ENCODE assay signal across 11 cellular contexts in the genomic region with DNA sequence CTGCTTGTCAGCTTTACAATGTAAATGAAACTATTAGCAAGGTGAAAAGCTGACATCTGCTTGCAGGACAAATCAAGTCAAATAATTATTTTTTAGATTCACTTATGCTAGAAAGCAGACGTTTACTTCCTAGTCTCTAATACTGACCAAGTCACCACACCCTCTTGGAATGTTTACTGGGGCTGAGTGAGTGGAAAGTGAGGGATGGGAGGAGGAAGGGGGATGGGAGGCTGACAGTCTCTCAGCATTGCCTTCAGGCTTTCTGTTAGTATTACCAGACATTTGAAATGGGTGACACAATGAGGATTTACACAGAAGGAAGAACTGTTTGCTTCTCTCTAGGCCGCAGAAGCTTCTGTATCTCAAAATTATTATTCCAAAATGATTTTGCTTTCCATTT.
A peak's percentile ranks its signal among the peaks of the same experiment; 100 is the strongest.
DNase-seq lines count a peak whose midpoint lies in the region; TF ChIP-seq lines count a peak whose summit lies in the region.
"Had no signal": no experiment of that assay in that cellular context is flagged by ENCODE, and none has a peak within 500 bp of the region (broad histone marks: within the 10 kb centered on the region; RNA-seq: fewer than 3 reads in every experiment).

No MANE protein-coding gene starts in this region.

- peaks cover 7% of the 10 kb centered on the region for H3K27me3 Mint-ChIP-seq in type B pancreatic cell
- H3K27me3 Mint-ChIP-seq: activated CD4-positive, alpha-beta memory T cell treated with anti-CD3 and anti-CD28 coated beads, Interleukin-2, amount 10 ng/mL, durations not matched to agents 7 days and 5 days; activated naive CD4-positive, alpha-beta T cell treated with anti-CD3 and anti-CD28 coated beads, Interleukin-2, amount 10 ng/mL, durations not matched to agents 7 days and 5 days; dendritic cell treated with granulocyte-macrophage colony-stimulating factor and Interleukin-4, amounts not matched to agents 40 ng/mL and 50 ng/mL, for 4 days had no signal

- peaks cover 12% of the 10 kb centered on the region for H3K36me3 Mint-ChIP-seq in type B pancreatic cell
- H3K36me3 Mint-ChIP-seq: activated naive CD4-positive, alpha-beta T cell treated with anti-CD3 and anti-CD28 coated beads, Interleukin-2, amount 10 ng/mL, durations not matched to agents 7 days and 5 days had no signal

- H3K27ac ChIP-seq in SJSA1 (peak overlapping the region; percentile 31), coronary artery (no peak overlapping the region)

- H3K36me3 ChIP-seq in SJSA1 = no peaks in the 10 kb centered on the region

- peaks cover 34% of the 10 kb centered on the region for H3K4me1 Mint-ChIP-seq in type B pancreatic cell (ENCODE audit: unreplicated experiment)
- H3K4me1 Mint-ChIP-seq: activated CD4-positive, alpha-beta memory T cell treated with anti-CD3 and anti-CD28 coated beads, Interleukin-2, amount 10 ng/mL, durations not matched to agents 7 days and 5 days; activated naive CD4-positive, alpha-beta T cell treated with anti-CD3 and anti-CD28 coated beads, Interleukin-2, amount 10 ng/mL, durations not matched to agents 7 days and 5 days had no signal

- H3K9me3 ChIP-seq in SJSA1 (replicated peaks) = no peaks in the 10 kb centered on the region

- H3K9me3 Mint-ChIP-seq in type B pancreatic cell = peaks cover 17% of the 10 kb centered on the region

- peaks cover 30% of the 10 kb centered on the region for H3K4me1 ChIP-seq in SJSA1 (replicated peaks)

- H3K27me3 ChIP-seq in SJSA1 (replicated peaks) = no peaks in the 10 kb centered on the region

- H3K27ac Mint-ChIP-seq in type B pancreatic cell = peak overlapping the region; percentile 70
- H3K27ac Mint-ChIP-seq: activated CD4-positive, alpha-beta memory T cell treated with anti-CD3 and anti-CD28 coated beads, Interleukin-2, amount 10 ng/mL, durations not matched to agents 7 days and 5 days; activated naive CD4-positive, alpha-beta T cell treated with anti-CD3 and anti-CD28 coated beads, Interleukin-2, amount 10 ng/mL, durations not matched to agents 7 days and 5 days; dendritic cell treated with granulocyte-macrophage colony-stimulating factor and Interleukin-4, amounts not matched to agents 40 ng/mL and 50 ng/mL, for 4 days had no signal

- no peak for TF ChIP-seq CTCF in type B pancreatic cell (conservative IDR thresholded peaks at IDR 0.05)
- TF ChIP-seq CTCF in coronary artery (IDR thresholded peaks at IDR 0.05) = no peak

- H3K4me3 ChIP-seq in SJSA1 (no peak overlapping the region), coronary artery (no peak overlapping the region)

- DNase-seq in NCI-H82 (lab: John Stamatoyannopoulos, UW) (peak; percentile 40), NCI-H82 treated with DMSO at 0.1 percent for 48 hours (lab: John Stamatoyannopoulos, UW; ENCODE audit: unreplicated experiment) (no peak), SJSA1 (ENCODE audit: low read depth in 1 of 2, low spot score in 2 of 2) (peak in 1 of 2 experiments; percentile 67), islet precursor cell (peak; percentile 88), type B pancreatic cell (ENCODE audit: extremely low spot score, unreplicated experiment) (no peak), coronary artery (ENCODE audit: low spot score) (no peak)
- DNase-seq in NK-92 treated with Interleukin-12 subunit alpha and Interleukin-12 subunit beta, amount 100 ng/mL, for 24 hours (lab: John Stamatoyannopoulos, UW) = no peak
- DNase-seq in stimulated activated naive CD4-positive, alpha-beta T cell (lab: John Stamatoyannopoulos, UW) = no peak
- DNase-seq: activated CD4-positive, alpha-beta memory T cell treated with anti-CD3 and anti-CD28 coated beads, Interleukin-2, amount 10 ng/mL, durations not matched to agents 7 days and 5 days; activated naive CD4-positive, alpha-beta T cell treated with anti-CD3 and anti-CD28 coated beads, Interleukin-2, amount 10 ng/mL, durations not matched to agents 7 days and 5 days had no signal

- H3K4me3 Mint-ChIP-seq in type B pancreatic cell = peak overlapping the region; percentile 61
- H3K4me3 Mint-ChIP-seq: activated CD4-positive, alpha-beta memory T cell treated with anti-CD3 and anti-CD28 coated beads, Interleukin-2, amount 10 ng/mL, durations not matched to agents 7 days and 5 days; activated naive CD4-positive, alpha-beta T cell treated with anti-CD3 and anti-CD28 coated beads, Interleukin-2, amount 10 ng/mL, durations not matched to agents 7 days and 5 days; dendritic cell treated with granulocyte-macrophage colony-stimulating factor and Interleukin-4, amounts not matched to agents 40 ng/mL and 50 ng/mL, for 4 days had no signal

Comparison
In these comparisons a context has a peak if more than half of its experiments do, and no peak if none do; other contexts are left out.
1. DNase-seq: peak in NCI-H82 (single experiment) and islet precursor cell (single experiment); none in NCI-H82 treated with DMSO at 0.1 percent for 48 hours (single experiment), type B pancreatic cell (single experiment), NK-92 treated with Interleukin-12 subunit alpha and Interleukin-12 subunit beta, amount 100 ng/mL, for 24 hours (single experiment), coronary artery (single experiment) and stimulated activated naive CD4-positive, alpha-beta T cell (0 of 6).